1 cellular context compared by ENCODE assay signal in genomic region chr19:55407625-55408319, GRCh38.
TF ChIP-seq lines count a peak whose summit lies in the region.

Gene UBE2S, minus strand, starts transcription at chr19:55407788. Its CDS starts 199 bp downstream, at chr19:55407589.

TF ChIP-seq in GM12878, 131 proteins besides CTCF, POLR2A, EP300 and RAD21 (continued from another document):
- no peak for TF ChIP-seq BCL3 (IDR thresholded peaks at IDR 0.05; ENCODE audit: borderline replicate concordance, insufficient read depth, low read depth, low read length, poor library complexity, severe bottlenecking)
- TF ChIP-seq NR2F1 (conservative IDR thresholded peaks at IDR 0.05), result peak; percentile 46
- no peak for TF ChIP-seq PAX8 (IDR thresholded peaks at IDR 0.05)
- no peak for TF ChIP-seq STAT3 (IDR thresholded peaks at IDR 0.05; ENCODE audit: low read depth, low read length)
- TF ChIP-seq BCL11A (IDR thresholded peaks at IDR 0.05; ENCODE audit: low read depth, low read length), result no peak
- no peak for TF ChIP-seq SMC3 (IDR thresholded peaks at IDR 0.05; ENCODE audit: borderline replicate concordance, low read length)
- TF ChIP-seq TCF12 (IDR thresholded peaks at IDR 0.05; ENCODE audit: low read depth, low read length), result peak; percentile 56; the same call in 1 of the 2 replicates
- peak; percentile 72 for TF ChIP-seq DPF2 (IDR thresholded peaks at IDR 0.05)
- TF ChIP-seq IKZF1 (conservative IDR thresholded peaks at IDR 0.05), result peak; percentile 55
- TF ChIP-seq FOXK2 (IDR thresholded peaks at IDR 0.05), result no peak
- no peak for TF ChIP-seq SIX5 (IDR thresholded peaks at IDR 0.05; ENCODE audit: low read depth, low read length, severe bottlenecking)
- TF ChIP-seq PKNOX1 (IDR thresholded peaks at IDR 0.05), result peak; percentile 98
- peak; percentile 94 for TF ChIP-seq PBX3 (IDR thresholded peaks at IDR 0.05; ENCODE audit: insufficient replicate concordance, low read depth, low read length)
- TF ChIP-seq SPI1 (IDR thresholded peaks at IDR 0.05; ENCODE audit: borderline replicate concordance, insufficient read depth, low read depth, low read length), result peak; percentile 77
- TF ChIP-seq SUPT20H (IDR thresholded peaks at IDR 0.05; ENCODE audit: borderline replicate concordance, control insufficient read depth, low read depth, low read length), result no peak
- TF ChIP-seq ZNF592 (IDR thresholded peaks at IDR 0.05), result peak; percentile 64; the same call in 1 of the 2 replicates
- TF ChIP-seq USF1 (IDR thresholded peaks at IDR 0.05; ENCODE audit: borderline replicate concordance, extremely low read length, insufficient read depth, low read depth, low read length), result peak; percentile 85
- TF ChIP-seq CREB1 (IDR thresholded peaks at IDR 0.05; ENCODE audit: low read depth), result peak; percentile 89
- TF ChIP-seq ZNF217 (IDR thresholded peaks at IDR 0.05), result peak; percentile 65; the same call in 1 of the 2 replicates
- TF ChIP-seq ATF2 (IDR thresholded peaks at IDR 0.05; ENCODE audit: low read length), result no peak
- peak; percentile 57 for TF ChIP-seq YY1 (IDR thresholded peaks at IDR 0.05; ENCODE audit: low read depth, low read length)
- TF ChIP-seq RAD51 (IDR thresholded peaks at IDR 0.05), result peak; percentile 93
- TF ChIP-seq IKZF2 (IDR thresholded peaks at IDR 0.05), result no peak; a peak in 1 of 4 replicates
- peak; percentile 92 for TF ChIP-seq TCF3 (IDR thresholded peaks at IDR 0.05; ENCODE audit: borderline replicate concordance, insufficient read depth, low read depth, low read length)
- no peak for TF ChIP-seq HDAC2 (IDR thresholded peaks at IDR 0.05)
- no peak for TF ChIP-seq ESRRA (IDR thresholded peaks at IDR 0.05; ENCODE audit: low read length)
- no peak for TF ChIP-seq MTA2 (IDR thresholded peaks at IDR 0.05; ENCODE audit: low read depth)
- no peak for TF ChIP-seq SUZ12 (IDR thresholded peaks at IDR 0.05; ENCODE audit: unreplicated experiment)
- TF ChIP-seq CUX1 (IDR thresholded peaks at IDR 0.05; ENCODE audit: insufficient replicate concordance, low read depth, low read length), result no peak
- peak; percentile 83 for TF ChIP-seq SIN3A (IDR thresholded peaks at IDR 0.05; ENCODE audit: low read depth, low read length)
- TF ChIP-seq POU2F2 (IDR thresholded peaks at IDR 0.05; ENCODE audit: borderline replicate concordance, low read depth, low read length), result peak; percentile 93
- TF ChIP-seq SMARCA5 (IDR thresholded peaks at IDR 0.05), result peak; percentile 86
- TF ChIP-seq NRF1 (conservative IDR thresholded peaks at IDR 0.05; ENCODE audit: low read depth, low read length), result peak; percentile 34; the same call in 1 of the 2 replicates
- peak; percentile 90 for TF ChIP-seq PML (IDR thresholded peaks at IDR 0.05; ENCODE audit: low read length)
- no peak for TF ChIP-seq SREBF2 (IDR thresholded peaks at IDR 0.05; ENCODE audit: low read length)
- peak; percentile 26 to 44; a peak in 2 of 3 replicates for TF ChIP-seq EGR1 (IDR thresholded peaks at IDR 0.05; ENCODE audit: borderline replicate concordance in 1 of 2, low read depth in 2 of 2, low read length in 2 of 2)
- TF ChIP-seq ATF7 (IDR thresholded peaks at IDR 0.05; ENCODE audit: low read depth), result peak; percentile 89
- peak; percentile 69; the same call in 1 of the 2 replicates for TF ChIP-seq ZNF207 (IDR thresholded peaks at IDR 0.05; ENCODE audit: borderline replicate concordance)
- TF ChIP-seq KDM1A (IDR thresholded peaks at IDR 0.05; ENCODE audit: borderline replicate concordance), result no peak
- peak; percentile 50; the same call in 1 of the 2 replicates for TF ChIP-seq MAX (IDR thresholded peaks at IDR 0.05; ENCODE audit: low read depth, low read length)
- peak; percentile 97 for TF ChIP-seq SMAD5 (IDR thresholded peaks at IDR 0.05; ENCODE audit: low read depth)
- TF ChIP-seq NKRF (conservative IDR thresholded peaks at IDR 0.05), result peak; percentile 97; the same call in 1 of the 2 replicates
- TF ChIP-seq CREM (IDR thresholded peaks at IDR 0.05; ENCODE audit: low read depth), result peak; percentile 91
- no peak for TF ChIP-seq NR2C2 (IDR thresholded peaks at IDR 0.05; ENCODE audit: borderline replicate concordance, control insufficient read depth, insufficient read length, low read depth)
- TF ChIP-seq BHLHE40 (IDR thresholded peaks at IDR 0.05; ENCODE audit: borderline replicate concordance in 1 of 2, low read depth in 2 of 2, low read length in 1 of 2), result peak; percentile 99 to 100
- TF ChIP-seq NR2C1 (IDR thresholded peaks at IDR 0.05), result no peak; the same call in 1 of the 2 replicates
- 0 out of 2 replicates have a peak, but pooled peaks have one; percentile 11 for TF ChIP-seq RFX5 (IDR thresholded peaks at IDR 0.05; ENCODE audit: low read depth, low read length)
- no peak for TF ChIP-seq NFIC (IDR thresholded peaks at IDR 0.05; ENCODE audit: low read depth, low read length)
- TF ChIP-seq IRF4 (IDR thresholded peaks at IDR 0.05; ENCODE audit: low read depth, low read length), result no peak
- TF ChIP-seq RUNX3 (IDR thresholded peaks at IDR 0.05; ENCODE audit: low read length), result peak; percentile 36
